ENCODE assay signal across 16 cellular contexts in genomic region chr16:24419709-24420108, GRCh38.
DNase-seq lines count a peak whose midpoint lies in the region; ATAC-seq and TF ChIP-seq lines count a peak whose summit lies in the region.
"Had no signal": no experiment of that assay in that cellular context is flagged by ENCODE, and none has a peak within 500 bp of the region (broad histone marks: within the 10 kb centered on the region; RNA-seq: fewer than 3 reads in every experiment).

No MANE protein-coding gene starts in this region.

- no peak overlapping the region for H3K27ac ChIP-seq in effector memory CD4-positive, alpha-beta T cell (ENCODE audit: insufficient read depth, low read length, poor library complexity, severe bottlenecking)
- H3K27ac ChIP-seq: right lobe of liver, suprapubic skin had no signal

- no peaks in the 10 kb centered on the region for H3K27me3 ChIP-seq in effector memory CD4-positive, alpha-beta T cell (replicated peaks; ENCODE audit: control insufficient read depth, insufficient read depth, low read length, poor library complexity, severe bottlenecking)
- H3K27me3 ChIP-seq: right lobe of liver, suprapubic skin had no signal

- TF ChIP-seq CTCF in GM12865 (IDR thresholded peaks at IDR 0.05; ENCODE audit: insufficient read depth, low read depth, low read length, missing control alignments): no peak

- ATAC-seq in HG03565 (IDR thresholded peaks at IDR 0.05; ENCODE audit: unreplicated experiment): peak; percentile 70
- ATAC-seq: right lobe of liver had no signal

- no peaks in the 10 kb centered on the region for H3K4me1 ChIP-seq in effector memory CD4-positive, alpha-beta T cell (ENCODE audit: control insufficient read depth, insufficient read depth, low read length, poor library complexity, severe bottlenecking)
- H3K4me1 ChIP-seq: right lobe of liver, suprapubic skin had no signal

- H3K36me3 ChIP-seq in effector memory CD4-positive, alpha-beta T cell (ENCODE audit: control insufficient read depth, insufficient read depth, low read length): no peaks in the 10 kb centered on the region
- H3K36me3 ChIP-seq: right lobe of liver, suprapubic skin had no signal

- H3K4me3 ChIP-seq in GM12865 (ENCODE audit: low read depth, low read length): no peak overlapping the region
- no peak overlapping the region for H3K4me3 ChIP-seq in effector memory CD4-positive, alpha-beta T cell (ENCODE audit: insufficient read depth, low read depth, low read length, poor library complexity, severe bottlenecking)
- H3K4me3 ChIP-seq: right lobe of liver, suprapubic skin had no signal

- DNase-seq in GM12865 (ENCODE audit: low read depth) (peak; percentile 74), RPMI7951 (ENCODE audit: low read depth) (peak; percentile 23), iPS DF 4.7 (ENCODE audit: extremely low read depth, low spot score) (peak; percentile 9), NCI-H146 (lab: John Stamatoyannopoulos, UW) (no peak)
- no peak for DNase-seq in effector memory CD4-positive, alpha-beta T cell
- no peak for DNase-seq in stimulated activated naive CD4-positive, alpha-beta T cell (lab: John Stamatoyannopoulos, UW)
- DNase-seq in activated naive CD4-positive, alpha-beta T cell treated with Interleukin-2 at 50 U/mL for 16 hours: no peak
- DNase-seq: activated effector memory CD4-positive, alpha-beta T cell treated with Interleukin-2 at 50 U/mL for 16 hours; anterior cingulate cortex; GDM1; NCI-H1105 treated with DMSO at 0.1 percent for 48 hours; NCI-H345; NK-92 treated with Interleukin-12 subunit alpha and Interleukin-12 subunit beta, amount 100 ng/mL, for 24 hours; right lobe of liver had no signal

- no peaks in the 10 kb centered on the region for H3K9me3 ChIP-seq in effector memory CD4-positive, alpha-beta T cell (ENCODE audit: control insufficient read depth, low read length)
- H3K9me3 ChIP-seq: right lobe of liver had no signal

Comparison
In these comparisons a context has a peak if more than half of its experiments do, and no peak if none do; other contexts are left out.
1. DNase-seq: peak in GM12865 (single experiment), RPMI7951 (single experiment) and iPS DF 4.7 (single experiment); none in effector memory CD4-positive, alpha-beta T cell (0 of 3), NCI-H146 (single experiment), stimulated activated naive CD4-positive, alpha-beta T cell (0 of 6) and activated naive CD4-positive, alpha-beta T cell treated with Interleukin-2 at 50 U/mL for 16 hours (single experiment).